25 cellular contexts compared by ENCODE assay signal in genomic region chr17:68851875-68852274, GRCh38.
"Had no signal": no experiment of that assay in that cellular context is flagged by ENCODE, and none has a peak within 500 bp of the region (broad histone marks: within the 10 kb centered on the region; RNA-seq: fewer than 3 reads in every experiment).

No MANE protein-coding gene starts in this region.

- H3K36me3 Mint-ChIP-seq: naive B cell; naive thymus-derived CD8-positive, alpha-beta T cell; natural killer cell treated with Interleukin-12 subunit alpha and Interleukin-12 subunit beta and Interleukin-15 and Interleukin-18, amount 100 ng/mL, for 72 hours; neural progenitor cell; stimulated activated effector memory CD8-positive, alpha-beta T cell treated with anti-CD3 and anti-CD28 coated beads, Interleukin-12 subunit alpha, Interleukin-12 subunit beta, amount 100 ng/mL, for 72 hours; stimulated activated naive B cell treated with anti-CD40 and anti-IgM and Interleukin-4, amounts not matched to agents 10 μg/mL and 1 μg/mL and 100 μg/mL, for 72 hours had no signal

- H3K9me3 Mint-ChIP-seq: natural killer cell treated with Interleukin-12 subunit alpha and Interleukin-12 subunit beta and Interleukin-15 and Interleukin-18, amount 100 ng/mL, for 72 hours; neural progenitor cell; stimulated activated effector memory CD8-positive, alpha-beta T cell treated with anti-CD3 and anti-CD28 coated beads, Interleukin-12 subunit alpha, Interleukin-12 subunit beta, amount 100 ng/mL, for 72 hours had no signal

- H3K4me1 ChIP-seq: neural progenitor cell, prostate gland, right lobe of liver, stomach, upper lobe of left lung had no signal

- H3K4me1 Mint-ChIP-seq: naive B cell; naive thymus-derived CD8-positive, alpha-beta T cell; stimulated activated effector memory CD8-positive, alpha-beta T cell treated with anti-CD3 and anti-CD28 coated beads, Interleukin-12 subunit alpha, Interleukin-12 subunit beta, amount 100 ng/mL, for 72 hours; stimulated activated naive B cell treated with anti-CD40 and anti-IgM and Interleukin-4, amounts not matched to agents 10 μg/mL and 1 μg/mL and 100 μg/mL, for 72 hours had no signal

- H3K9me3 ChIP-seq: ovary, prostate gland, stomach, thoracic aorta, thyroid gland, tibial nerve, upper lobe of left lung had no signal

- H3K4me3 ChIP-seq: neural progenitor cell, ovary, prostate gland, right lobe of liver, stomach, thoracic aorta, thyroid gland, tibial nerve, upper lobe of left lung had no signal

- H3K9ac ChIP-seq: neural progenitor cell had no signal

- H3K27me3 ChIP-seq: neural progenitor cell, ovary, right lobe of liver, stomach, thyroid gland, tibial nerve, upper lobe of left lung had no signal

- DNase-seq: naive B cell; naive thymus-derived CD8-positive, alpha-beta T cell; occipital lobe; ovary; retina; right cardiac atrium; right lobe of liver; small intestine; stimulated activated CD4-positive, alpha-beta T cell treated with anti-CD3 and anti-CD28 coated beads, Interleukin-15, amount 100 ng/mL, for 24 hours; stimulated activated CD4-positive, alpha-beta T cell treated with anti-CD3 and anti-CD28 coated beads, Interleukin-2, amount 100 ng/mL, for 24 hours; stimulated activated CD4-positive, alpha-beta T cell treated with anti-CD3 and anti-CD28 coated beads, Interleukin-2, amount 100 ng/mL, for 48 hours; stimulated activated CD4-positive, alpha-beta T cell treated with anti-CD3 and anti-CD28 coated beads, Interleukin-4, amount 100 ng/mL, for 24 hours; stimulated activated naive B cell treated with anti-CD40 and anti-IgM and Interleukin-4, amounts not matched to agents 10 μg/mL and 1 μg/mL and 100 μg/mL, for 72 hours; stimulated activated naive CD4-positive, alpha-beta T cell treated with Interleukin-2 at 50 U/mL for 16 hours; stomach; thyroid gland; trophoblast cell; upper lobe of left lung had no signal

- H3K27ac Mint-ChIP-seq: naive B cell; naive thymus-derived CD8-positive, alpha-beta T cell; natural killer cell treated with Interleukin-12 subunit alpha and Interleukin-12 subunit beta and Interleukin-15 and Interleukin-18, amount 100 ng/mL, for 72 hours; neural progenitor cell; stimulated activated effector memory CD8-positive, alpha-beta T cell treated with anti-CD3 and anti-CD28 coated beads, Interleukin-12 subunit alpha, Interleukin-12 subunit beta, amount 100 ng/mL, for 72 hours; stimulated activated naive B cell treated with anti-CD40 and anti-IgM and Interleukin-4, amounts not matched to agents 10 μg/mL and 1 μg/mL and 100 μg/mL, for 72 hours; stimulated activated naive CD8-positive, alpha-beta T cell treated with anti-CD3 and anti-CD28 coated beads, Interleukin-15, Interleukin-2, amounts not matched to agents 100 ng/mL and 50 ng/mL, for 24 hours had no signal

- H3K4me2 ChIP-seq: neural progenitor cell had no signal

- H2AFZ ChIP-seq: neural progenitor cell had no signal

- H3K27ac ChIP-seq: neural progenitor cell, prostate gland, right lobe of liver, stomach, thoracic aorta, upper lobe of left lung had no signal

- H3K4me3 Mint-ChIP-seq: naive B cell; naive thymus-derived CD8-positive, alpha-beta T cell; natural killer cell treated with Interleukin-12 subunit alpha and Interleukin-12 subunit beta and Interleukin-15 and Interleukin-18, amount 100 ng/mL, for 72 hours; neural progenitor cell; stimulated activated effector memory CD8-positive, alpha-beta T cell treated with anti-CD3 and anti-CD28 coated beads, Interleukin-12 subunit alpha, Interleukin-12 subunit beta, amount 100 ng/mL, for 72 hours; stimulated activated naive B cell treated with anti-CD40 and anti-IgM and Interleukin-4, amounts not matched to agents 10 μg/mL and 1 μg/mL and 100 μg/mL, for 72 hours; stimulated activated naive CD8-positive, alpha-beta T cell treated with anti-CD3 and anti-CD28 coated beads, Interleukin-15, Interleukin-2, amounts not matched to agents 100 ng/mL and 50 ng/mL, for 24 hours had no signal

- H3K36me3 ChIP-seq: neural progenitor cell, ovary, prostate gland, right lobe of liver, stomach, thoracic aorta, thyroid gland, tibial nerve, upper lobe of left lung had no signal
